Comparison of ENCODE assay signal across 22 cellular contexts in genomic region chrX:72230290-72230689, GRCh38. TPM values are rescaled to one million over a fixed set of nuclear protein-coding genes. Genes with fewer than 3 reads are reported as not detected.
DNase-seq lines count a peak whose midpoint lies in the region; ATAC-seq, FAIRE-seq and TF ChIP-seq lines count a peak whose summit lies in the region.
"Had no signal": no experiment of that assay in that cellular context is flagged by ENCODE, and none has a peak within 500 bp of the region (broad histone marks: within the 10 kb centered on the region; RNA-seq: fewer than 3 reads in every experiment).

No MANE protein-coding gene starts in this region.

- H3K4me1 ChIP-seq in HepG2 (ENCODE audit: insufficient read depth, low read length) = no peaks in the 10 kb centered on the region
- H3K4me1 ChIP-seq in right lobe of liver = no peaks in the 10 kb centered on the region
- no peaks in the 10 kb centered on the region for H3K4me1 ChIP-seq in spleen
- H3K4me1 ChIP-seq: A549; BLaER1 treated with 17β-estradiol and CSF1 and Interleukin-3, amounts not matched to agents 10 nM and 100 nM; Caco-2 had no signal

- H3K4me2 ChIP-seq in HepG2 (ENCODE audit: low read depth, low read length) = no peak overlapping the region
- H3K4me2 ChIP-seq: A549; BLaER1 treated with 17β-estradiol and CSF1 and Interleukin-3, amounts not matched to agents 10 nM and 100 nM had no signal

- in situ Hi-C loops in HepG2 (cut with HindIII; ENCODE audit: extremely low pct_ligation_motif_present, low pct_unique_long_range_greater_than_20kb) = no loop called here

- H2AFZ ChIP-seq in HepG2 (ENCODE audit: low read length) = no peak overlapping the region

- ATAC-seq in HepG2 (no peak), right lobe of liver (no peak)
- ATAC-seq: A549; CD8-positive, alpha-beta T cell had no signal

- no peaks in the 10 kb centered on the region for H3K9me3 Mint-ChIP-seq in endothelial cell (ENCODE audit: unreplicated experiment)
- H3K9me3 Mint-ChIP-seq: CD4-positive, alpha-beta T cell; CD8-positive, alpha-beta T cell had no signal

- CTCF ChIA-PET in HepG2 (lab: Yijun Ruan, JAX; ENCODE audit: low intra/inter-chr PET ratio, low total read pairs) = no interaction called here

- no peak overlapping the region for H3K9ac ChIP-seq in HepG2 (ENCODE audit: insufficient read depth, low read depth, low read length)
- H3K9ac ChIP-seq: BLaER1 treated with 17β-estradiol and CSF1 and Interleukin-3, amounts not matched to agents 10 nM and 100 nM had no signal

- intact Hi-C loops in HepG2 (cut with micrococcal nuclease; ENCODE audit: unreplicated experiment) (loop anchor here (10.0 kb wide), 1 partner anchor 45 kb away; the partner anchor contains the start of gene PIN4), right lobe of liver (cut with DNase I) (no loop called here), spleen (cut with DNase I; ENCODE audit: low total_unique reads) (no loop called here)

- no peak for TF ChIP-seq RAD21 in HepG2 (CRISPR knock-in tag; IDR thresholded peaks at IDR 0.05)

- peaks cover 3% of the 10 kb centered on the region for H3K4me1 Mint-ChIP-seq in endothelial cell (ENCODE audit: unreplicated experiment)
- H3K4me1 Mint-ChIP-seq: B cell had no signal

- no peak for TF ChIP-seq CTCF in HepG2 (CRISPR knock-in tag; IDR thresholded peaks at IDR 0.05)
- TF ChIP-seq CTCF in right lobe of liver (IDR thresholded peaks at IDR 0.05) = no peak
- TF ChIP-seq CTCF in endothelial cell (IDR thresholded peaks at IDR 0.05; ENCODE audit: unreplicated experiment) = no peak
- no peak for TF ChIP-seq CTCF in spleen (IDR thresholded peaks at IDR 0.05 in 8 of 11, conservative IDR thresholded peaks at IDR 0.05 in 3 of 11)

- no peak overlapping the region for H3K27ac Mint-ChIP-seq in endothelial cell (ENCODE audit: unreplicated experiment)
- H3K27ac Mint-ChIP-seq: B cell; CD4-positive, alpha-beta T cell; CD8-positive, alpha-beta T cell had no signal

- H3K27me3 ChIP-seq in HepG2 (ENCODE audit: control insufficient read depth in 1 of 2, insufficient read depth in 2 of 2, low read length in 2 of 2) = no peaks in the 10 kb centered on the region
- H3K27me3 ChIP-seq in right lobe of liver = no peaks in the 10 kb centered on the region
- no peaks in the 10 kb centered on the region for H3K27me3 ChIP-seq in spleen (replicated peaks in 1 of 7)

- no peak for TF ChIP-seq EP300 in HepG2 (IDR thresholded peaks at IDR 0.05; ENCODE audit: low read depth in 2 of 2, low read length in 2 of 2)
- TF ChIP-seq EP300 in HepG2 (CRISPR knock-in tag; IDR thresholded peaks at IDR 0.05; ENCODE audit: borderline replicate concordance) = no peak

- POLR2A ChIA-PET in HepG2 (lab: Yijun Ruan, JAX) = no interaction called here

- H3K4me3 Mint-ChIP-seq in endothelial cell (ENCODE audit: unreplicated experiment) = peak overlapping the region; percentile 31
- H3K4me3 Mint-ChIP-seq: B cell; CD4-positive, alpha-beta T cell; CD8-positive, alpha-beta T cell had no signal

- no peak overlapping the region for H3K27ac ChIP-seq in HepG2 (ENCODE audit: extremely low read length, insufficient read depth, low read length)
- no peak overlapping the region for H3K27ac ChIP-seq in right lobe of liver
- H3K27ac ChIP-seq in spleen = no peak overlapping the region
- H3K27ac ChIP-seq: 22Rv1; A549; BLaER1 treated with 17β-estradiol and CSF1 and Interleukin-3, amounts not matched to agents 10 nM and 100 nM; C4-2B had no signal

- H3K4me3 ChIP-seq in HepG2 (replicated peaks in 1 of 3; ENCODE audit: insufficient read depth in 1 of 3, low read depth in 2 of 3, low read length in 3 of 3) = no peak overlapping the region
- H3K4me3 ChIP-seq in right lobe of liver = no peak overlapping the region
- no peak overlapping the region for H3K4me3 ChIP-seq in spleen
- H3K4me3 ChIP-seq: A549; BLaER1 treated with 17β-estradiol and CSF1 and Interleukin-3, amounts not matched to agents 10 nM and 100 nM had no signal

- H3K36me3 ChIP-seq in HepG2 (replicated peaks in 1 of 2; ENCODE audit: control insufficient read depth in 1 of 2, insufficient read depth in 2 of 2, low read length in 2 of 2) (no peaks in the 10 kb centered on the region), right lobe of liver (no peaks in the 10 kb centered on the region), spleen (no peaks in the 10 kb centered on the region)

- 100% methylated on average over 3 of the region's 3 CpGs for WGBS in HepG2 (ENCODE audit: low lambda C conversion rate)
- WGBS in right lobe of liver (ENCODE audit: insufficient coverage, low coverage, low lambda C conversion rate, missing lambda C conversion rate) = 64% methylated on average over 3 of the region's 3 CpGs
- 86 to 100% (median 99%) methylated on average over 3 of the region's 3 CpGs for WGBS in spleen, 5 donors

- no TSS peak for BruUV-seq in HepG2 (replicated peaks; lab: Mats Ljungman, UMichigan)

- peak; percentile 9 for DNase-seq in DMS53 (lab: John Stamatoyannopoulos, UW)
- DNase-seq in DMS53 treated with DMSO at 0.1 percent for 48 hours (lab: John Stamatoyannopoulos, UW; ENCODE audit: unreplicated experiment) = no peak
- no peak for DNase-seq in HepG2 (ENCODE audit: low spot score)
- no peak for DNase-seq in right lobe of liver
- DNase-seq in endothelial cell (ENCODE audit: low spot score) = no peak
- no peak for DNase-seq in spleen
- DNase-seq: AML-193; Caco-2; Calu3; CD4-positive, alpha-beta T cell; CD8-positive, alpha-beta T cell; DMS79 treated with DMSO at 0.1 percent for 48 hours; GF-D8 had no signal

- H3K79me2 ChIP-seq in HepG2 (ENCODE audit: insufficient read depth, low read length) = no peaks in the 10 kb centered on the region

- no peaks in the 10 kb centered on the region for H4K20me1 ChIP-seq in HepG2 (ENCODE audit: insufficient read depth, low read length)
- H4K20me1 ChIP-seq: BLaER1 treated with 17β-estradiol and CSF1 and Interleukin-3, amounts not matched to agents 10 nM and 100 nM had no signal

- peaks cover 21% of the 10 kb centered on the region for H3K36me3 Mint-ChIP-seq in endothelial cell (ENCODE audit: low read depth, unreplicated experiment)
- H3K36me3 Mint-ChIP-seq: CD8-positive, alpha-beta T cell had no signal

- peaks cover 4% of the 10 kb centered on the region for H3K27me3 Mint-ChIP-seq in endothelial cell (ENCODE audit: unreplicated experiment)
- H3K27me3 Mint-ChIP-seq: B cell; CD4-positive, alpha-beta T cell had no signal

- no peak for FAIRE-seq in HepG2 (lab: Jason Lieb, UNC)
- FAIRE-seq: A549, D721Med, G401.6, GM12891, GM19239 had no signal

- H3K9me3 ChIP-seq in HepG2 (ENCODE audit: low read length) (no peaks in the 10 kb centered on the region), right lobe of liver (no peaks in the 10 kb centered on the region), spleen (no peaks in the 10 kb centered on the region)
- H3K9me3 ChIP-seq: A549, Caco-2 had no signal

- TF ChIP-seq POLR2A in HepG2 (IDR thresholded peaks at IDR 0.05; ENCODE audit: insufficient read depth in 1 of 2, low read depth in 2 of 2, low read length in 2 of 2) (no peak), right lobe of liver (IDR thresholded peaks at IDR 0.05) (no peak), spleen (IDR thresholded peaks at IDR 0.05) (no peak)

RNA-seq across cellular contexts. Expression of gene ERCC6L, which starts 8.5 kb away (rescaled TPM):
- total RNA-seq in HepG2 (2016; rRNA removed; fragmentation: Illumina TruSeq; extraction: Trizol) (9.5 and 15.6 TPM in 2 replicates), right lobe of liver (under 1 TPM in 4 of 6 experiments, not detected in 2; 0.09 to 0.62 (median 0.30) TPM), endothelial cell (ENCODE audit: unreplicated experiment) (1.7 TPM), spleen (1 to 10 TPM in 2 of 7 donors, under 1 TPM in 5; 0.39 to 1.4 (median 0.80) TPM)
- total RNA-seq in HepG2 (2016; cell fraction: cytosol; rRNA removed; fragmentation: Illumina TruSeq; extraction: Trizol; ENCODE audit: low read depth) = 0.51 and 0.53 TPM in 2 replicates
- 8.9 and 15.0 TPM in 2 replicates for total RNA-seq in HepG2 (2016; cell fraction: insoluble cytoplasmic fraction; rRNA removed; fragmentation: Illumina TruSeq; extraction: Trizol)
- total RNA-seq in HepG2 (2016; cell fraction: membrane; rRNA removed; fragmentation: Illumina TruSeq; extraction: Trizol) = 2.8 and 3.0 TPM in 2 replicates
- 6.5 and 7.0 TPM in 2 replicates for total RNA-seq in HepG2 (2016; cell fraction: nucleus; rRNA removed; fragmentation: Illumina TruSeq; extraction: Trizol)
- polyA plus RNA-seq in HepG2 (2011; rRNA removed) (0.47 and 0.86 TPM in 2 replicates), spleen (under 1 TPM; 0.30 to 0.86 (median 0.35) TPM)
- 0.35 and 0.44 TPM in 2 replicates for polyA plus RNA-seq in HepG2 (2011; cell fraction: cytosol; rRNA removed)
- polyA plus RNA-seq in HepG2 (2011; cell fraction: nucleus; rRNA removed) = 0.31 and 0.34 TPM in 2 replicates
- 0.69 and 2.0 TPM in 2 replicates for polyA plus RNA-seq in HepG2 (2012)
- 0.15 and 0.16 TPM in 2 replicates for polyA plus RNA-seq in HepG2 (2016; cell fraction: cytosol; fragmentation: Illumina TruSeq; extraction: Trizol; ENCODE audit: low read depth)
- 9.3 and 9.9 TPM in 2 replicates for polyA plus RNA-seq in HepG2 (2016; cell fraction: insoluble cytoplasmic fraction; fragmentation: Illumina TruSeq; extraction: Trizol; ENCODE audit: low read depth)
- polyA plus RNA-seq in HepG2 (2016; cell fraction: membrane; fragmentation: Illumina TruSeq; extraction: Trizol; ENCODE audit: low read depth) = 0.56 and 0.79 TPM in 2 replicates
- 5.2 and 5.3 TPM in 2 replicates for polyA plus RNA-seq in HepG2 (2016; cell fraction: nucleus; fragmentation: Illumina TruSeq; extraction: Trizol; ENCODE audit: insufficient read depth, low read depth)
- polyA minus RNA-seq in HepG2 (2011; rRNA and poly(A)+ RNA removed; ENCODE audit: low replicate concordance) = 0.68 and 2.3 TPM in 2 replicates
- 1.1 and 1.7 TPM in 2 replicates for polyA minus RNA-seq in HepG2 (2011; cell fraction: cytosol; rRNA and poly(A)+ RNA removed)
- polyA minus RNA-seq in HepG2 (2011; cell fraction: nucleus; rRNA and poly(A)+ RNA removed) = 2.2 TPM in 2 replicates

RNA-seq across cellular contexts. Expression of gene RPS4X, which starts 46.8 kb away (rescaled TPM):
- total RNA-seq in HepG2 (2016; rRNA removed; fragmentation: Illumina TruSeq; extraction: Trizol) (796 and 972 TPM in 2 replicates), right lobe of liver (100 to 1,000 TPM; 227 to 432 (median 340) TPM), endothelial cell (ENCODE audit: unreplicated experiment) (975 TPM), spleen (1,000 to 10,000 TPM in 4 of 7 donors, 100 to 1,000 TPM in 3; 624 to 1,282 (median 1,031) TPM)
- 1,084 and 1,255 TPM in 2 replicates for total RNA-seq in HepG2 (2016; cell fraction: cytosol; rRNA removed; fragmentation: Illumina TruSeq; extraction: Trizol; ENCODE audit: low read depth)
- total RNA-seq in HepG2 (2016; cell fraction: insoluble cytoplasmic fraction; rRNA removed; fragmentation: Illumina TruSeq; extraction: Trizol) = 778 and 945 TPM in 2 replicates
- 1,905 and 2,048 TPM in 2 replicates for total RNA-seq in HepG2 (2016; cell fraction: membrane; rRNA removed; fragmentation: Illumina TruSeq; extraction: Trizol)
- 275 and 295 TPM in 2 replicates for total RNA-seq in HepG2 (2016; cell fraction: nucleus; rRNA removed; fragmentation: Illumina TruSeq; extraction: Trizol)
- polyA plus RNA-seq in HepG2 (2011; rRNA removed) (1,199 and 1,289 TPM in 2 replicates), spleen (1,000 to 10,000 TPM; 1,352 to 2,922 (median 1,774) TPM)
- polyA plus RNA-seq in HepG2 (2011; cell fraction: cytosol; rRNA removed) = 1,509 and 1,662 TPM in 2 replicates
- 301 and 377 TPM in 2 replicates for polyA plus RNA-seq in HepG2 (2011; cell fraction: nucleus; rRNA removed)
- polyA plus RNA-seq in HepG2 (2012) = 1,270 and 1,395 TPM in 2 replicates
- polyA plus RNA-seq in HepG2 (2016; cell fraction: cytosol; fragmentation: Illumina TruSeq; extraction: Trizol; ENCODE audit: low read depth) = 1,609 and 1,819 TPM in 2 replicates
- 1,262 and 1,290 TPM in 2 replicates for polyA plus RNA-seq in HepG2 (2016; cell fraction: insoluble cytoplasmic fraction; fragmentation: Illumina TruSeq; extraction: Trizol; ENCODE audit: low read depth)
- polyA plus RNA-seq in HepG2 (2016; cell fraction: membrane; fragmentation: Illumina TruSeq; extraction: Trizol; ENCODE audit: low read depth) = 2,384 and 2,506 TPM in 2 replicates
- polyA plus RNA-seq in HepG2 (2016; cell fraction: nucleus; fragmentation: Illumina TruSeq; extraction: Trizol; ENCODE audit: insufficient read depth, low read depth) = 573 and 598 TPM in 2 replicates
- polyA minus RNA-seq in HepG2 (2011; rRNA and poly(A)+ RNA removed; ENCODE audit: low replicate concordance) = 414 and 1,377 TPM in 2 replicates
- 414 and 464 TPM in 2 replicates for polyA minus RNA-seq in HepG2 (2011; cell fraction: cytosol; rRNA and poly(A)+ RNA removed)
- 140 and 217 TPM in 2 replicates for polyA minus RNA-seq in HepG2 (2011; cell fraction: nucleus; rRNA and poly(A)+ RNA removed)

RNA-seq across cellular contexts. Expression of gene PIN4, which starts 48.7 kb away (rescaled TPM):
- total RNA-seq in HepG2 (2016; rRNA removed; fragmentation: Illumina TruSeq; extraction: Trizol) (29.5 and 43.2 TPM in 2 replicates), right lobe of liver (1 to 10 TPM; 6.1 to 9.3 (median 8.1) TPM), endothelial cell (ENCODE audit: unreplicated experiment) (9.3 TPM), spleen (10 to 100 TPM in 3 of 7 donors, 1 to 10 TPM in 4; 6.0 to 11.7 (median 9.9) TPM)
- 10.7 and 11.2 TPM in 2 replicates for total RNA-seq in HepG2 (2016; cell fraction: cytosol; rRNA removed; fragmentation: Illumina TruSeq; extraction: Trizol; ENCODE audit: low read depth)
- 30.4 and 46.3 TPM in 2 replicates for total RNA-seq in HepG2 (2016; cell fraction: insoluble cytoplasmic fraction; rRNA removed; fragmentation: Illumina TruSeq; extraction: Trizol)
- 12.8 and 13.8 TPM in 2 replicates for total RNA-seq in HepG2 (2016; cell fraction: membrane; rRNA removed; fragmentation: Illumina TruSeq; extraction: Trizol)
- 15.0 and 15.2 TPM in 2 replicates for total RNA-seq in HepG2 (2016; cell fraction: nucleus; rRNA removed; fragmentation: Illumina TruSeq; extraction: Trizol)
- polyA plus RNA-seq in HepG2 (2011; rRNA removed) (9.9 and 12.6 TPM in 2 replicates), spleen (10 to 100 TPM; 15.8 to 22.0 (median 18.3) TPM)
- polyA plus RNA-seq in HepG2 (2011; cell fraction: cytosol; rRNA removed) = 4.8 and 7.0 TPM in 2 replicates
- 2.0 and 6.0 TPM in 2 replicates for polyA plus RNA-seq in HepG2 (2011; cell fraction: nucleus; rRNA removed)
- polyA plus RNA-seq in HepG2 (2012) = 26.8 and 37.1 TPM in 2 replicates
- 16.6 and 17.5 TPM in 2 replicates for polyA plus RNA-seq in HepG2 (2016; cell fraction: cytosol; fragmentation: Illumina TruSeq; extraction: Trizol; ENCODE audit: low read depth)
- polyA plus RNA-seq in HepG2 (2016; cell fraction: insoluble cytoplasmic fraction; fragmentation: Illumina TruSeq; extraction: Trizol; ENCODE audit: low read depth) = 70.9 and 79.1 TPM in 2 replicates
- polyA plus RNA-seq in HepG2 (2016; cell fraction: membrane; fragmentation: Illumina TruSeq; extraction: Trizol; ENCODE audit: low read depth) = 17.8 and 21.6 TPM in 2 replicates
- polyA plus RNA-seq in HepG2 (2016; cell fraction: nucleus; fragmentation: Illumina TruSeq; extraction: Trizol; ENCODE audit: insufficient read depth, low read depth) = 25.2 and 26.0 TPM in 2 replicates
- polyA minus RNA-seq in HepG2 (2011; rRNA and poly(A)+ RNA removed; ENCODE audit: low replicate concordance) = 1.4 and 2.5 TPM in 2 replicates
- 3.7 and 4.5 TPM in 2 replicates for polyA minus RNA-seq in HepG2 (2011; cell fraction: cytosol; rRNA and poly(A)+ RNA removed)
- 12.4 and 15.5 TPM in 2 replicates for polyA minus RNA-seq in HepG2 (2011; cell fraction: nucleus; rRNA and poly(A)+ RNA removed)
